Comparison of ENCODE assay signal across 1 cellular context in genomic region chr19:49155830-49156346, GRCh38.
TF ChIP-seq lines count a peak whose summit lies in the region.

No MANE protein-coding gene starts in this region.

TF ChIP-seq in K562, 482 proteins besides CTCF, POLR2A, EP300 and RAD21 (continued from another document and continues in another):
- TF ChIP-seq, protein P1, sequence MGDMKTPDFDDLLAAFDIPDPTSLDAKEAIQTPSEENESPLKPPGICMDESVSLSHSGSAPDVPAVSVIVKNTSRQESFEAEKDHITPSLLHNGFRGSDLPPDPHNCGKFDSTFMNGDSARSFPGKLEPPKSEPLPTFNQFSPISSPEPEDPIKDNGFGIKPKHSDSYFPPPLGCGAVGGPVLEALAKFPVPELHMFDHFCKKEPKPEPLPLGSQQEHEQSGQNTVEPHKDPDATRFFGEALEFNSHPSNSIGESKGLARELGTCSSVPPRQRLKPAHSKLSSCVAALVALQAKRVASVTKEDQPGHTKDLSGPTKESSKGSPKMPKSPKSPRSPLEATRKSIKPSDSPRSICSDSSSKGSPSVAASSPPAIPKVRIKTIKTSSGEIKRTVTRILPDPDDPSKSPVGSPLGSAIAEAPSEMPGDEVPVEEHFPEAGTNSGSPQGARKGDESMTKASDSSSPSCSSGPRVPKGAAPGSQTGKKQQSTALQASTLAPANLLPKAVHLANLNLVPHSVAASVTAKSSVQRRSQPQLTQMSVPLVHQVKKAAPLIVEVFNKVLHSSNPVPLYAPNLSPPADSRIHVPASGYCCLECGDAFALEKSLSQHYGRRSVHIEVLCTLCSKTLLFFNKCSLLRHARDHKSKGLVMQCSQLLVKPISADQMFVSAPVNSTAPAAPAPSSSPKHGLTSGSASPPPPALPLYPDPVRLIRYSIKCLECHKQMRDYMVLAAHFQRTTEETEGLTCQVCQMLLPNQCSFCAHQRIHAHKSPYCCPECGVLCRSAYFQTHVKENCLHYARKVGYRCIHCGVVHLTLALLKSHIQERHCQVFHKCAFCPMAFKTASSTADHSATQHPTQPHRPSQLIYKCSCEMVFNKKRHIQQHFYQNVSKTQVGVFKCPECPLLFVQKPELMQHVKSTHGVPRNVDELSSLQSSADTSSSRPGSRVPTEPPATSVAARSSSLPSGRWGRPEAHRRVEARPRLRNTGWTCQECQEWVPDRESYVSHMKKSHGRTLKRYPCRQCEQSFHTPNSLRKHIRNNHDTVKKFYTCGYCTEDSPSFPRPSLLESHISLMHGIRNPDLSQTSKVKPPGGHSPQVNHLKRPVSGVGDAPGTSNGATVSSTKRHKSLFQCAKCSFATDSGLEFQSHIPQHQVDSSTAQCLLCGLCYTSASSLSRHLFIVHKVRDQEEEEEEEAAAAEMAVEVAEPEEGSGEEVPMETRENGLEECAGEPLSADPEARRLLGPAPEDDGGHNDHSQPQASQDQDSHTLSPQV (IDR thresholded peaks at IDR 0.05) = 0 out of 2 replicates have a peak, but pooled peaks have one; percentile 49
- TF ChIP-seq DPF2 (IDR thresholded peaks at IDR 0.05) (peak; percentile 83), ZBTB2 (IDR thresholded peaks at IDR 0.05) (peak; percentile 74; the same call in 1 of the 2 replicates), MTA1 (IDR thresholded peaks at IDR 0.05; ENCODE audit: borderline replicate concordance) (peak; percentile 34; the same call in 1 of the 2 replicates), MAX (CRISPR knock-in tag; IDR thresholded peaks at IDR 0.05) (peak; percentile 63), GABPB1 (CRISPR knock-in tag; IDR thresholded peaks at IDR 0.05) (0 out of 2 replicates have a peak, but pooled peaks have one; percentile 23), ZNF263 (CRISPR knock-in tag; IDR thresholded peaks at IDR 0.05; ENCODE audit: borderline replicate concordance) (peak; percentile 81), NCOA6 (IDR thresholded peaks at IDR 0.05) (no peak), TFAP4 (CRISPR knock-in tag; IDR thresholded peaks at IDR 0.05; ENCODE audit: borderline replicate concordance) (peak; percentile 92; the same call in 1 of the 2 replicates), PBX2 (CRISPR knock-in tag; IDR thresholded peaks at IDR 0.05; ENCODE audit: low read depth) (no peak), PBX2 (tag; conservative IDR thresholded peaks at IDR 0.05; ENCODE audit: low read depth) (0 out of 2 replicates have a peak, but pooled peaks have one; percentile 5), BRD9 (IDR thresholded peaks at IDR 0.05; ENCODE audit: low read depth, partially characterized antibody) (peak; percentile 9), JUND (IDR thresholded peaks at IDR 0.05; ENCODE audit: borderline replicate concordance, low read depth, low read length) (0 out of 2 replicates have a peak, but pooled peaks have one; percentile 8), JUND (tag; IDR thresholded peaks at IDR 0.05; ENCODE audit: borderline replicate concordance, low read depth, low read length) (no peak; the same call in 2 of the 3 replicates), TOE1 (IDR thresholded peaks at IDR 0.05; ENCODE audit: borderline replicate concordance) (peak; percentile 69; the same call in 1 of the 2 replicates), TOE1 (CRISPR knock-in tag; IDR thresholded peaks at IDR 0.05; ENCODE audit: borderline replicate concordance, low read depth) (no peak), NCOR1 (IDR thresholded peaks at IDR 0.05) (peak; percentile 51), PRPF4 (IDR thresholded peaks at IDR 0.05; ENCODE audit: insufficient read depth, low read depth, low read length, poor library complexity, severe bottlenecking) (no peak), GATAD2A (IDR thresholded peaks at IDR 0.05) (peak; percentile 64), BCOR (IDR thresholded peaks at IDR 0.05) (0 out of 2 replicates have a peak, but pooled peaks have one; percentile 15)
- TF ChIP-seq, protein P2, sequence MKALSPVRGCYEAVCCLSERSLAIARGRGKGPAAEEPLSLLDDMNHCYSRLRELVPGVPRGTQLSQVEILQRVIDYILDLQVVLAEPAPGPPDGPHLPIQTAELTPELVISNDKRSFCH (CRISPR knock-in tag; IDR thresholded peaks at IDR 0.05) = no peak
- TF ChIP-seq, protein P2 (tag; IDR thresholded peaks at IDR 0.05) = no peak; the same call in 1 of the 2 replicates
- TF ChIP-seq, protein P3, sequence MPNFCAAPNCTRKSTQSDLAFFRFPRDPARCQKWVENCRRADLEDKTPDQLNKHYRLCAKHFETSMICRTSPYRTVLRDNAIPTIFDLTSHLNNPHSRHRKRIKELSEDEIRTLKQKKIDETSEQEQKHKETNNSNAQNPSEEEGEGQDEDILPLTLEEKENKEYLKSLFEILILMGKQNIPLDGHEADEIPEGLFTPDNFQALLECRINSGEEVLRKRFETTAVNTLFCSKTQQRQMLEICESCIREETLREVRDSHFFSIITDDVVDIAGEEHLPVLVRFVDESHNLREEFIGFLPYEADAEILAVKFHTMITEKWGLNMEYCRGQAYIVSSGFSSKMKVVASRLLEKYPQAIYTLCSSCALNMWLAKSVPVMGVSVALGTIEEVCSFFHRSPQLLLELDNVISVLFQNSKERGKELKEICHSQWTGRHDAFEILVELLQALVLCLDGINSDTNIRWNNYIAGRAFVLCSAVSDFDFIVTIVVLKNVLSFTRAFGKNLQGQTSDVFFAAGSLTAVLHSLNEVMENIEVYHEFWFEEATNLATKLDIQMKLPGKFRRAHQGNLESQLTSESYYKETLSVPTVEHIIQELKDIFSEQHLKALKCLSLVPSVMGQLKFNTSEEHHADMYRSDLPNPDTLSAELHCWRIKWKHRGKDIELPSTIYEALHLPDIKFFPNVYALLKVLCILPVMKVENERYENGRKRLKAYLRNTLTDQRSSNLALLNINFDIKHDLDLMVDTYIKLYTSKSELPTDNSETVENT (CRISPR knock-in tag; IDR thresholded peaks at IDR 0.05) = peak; percentile 36; the same call in 1 of the 2 replicates
- TF ChIP-seq, protein P4, sequence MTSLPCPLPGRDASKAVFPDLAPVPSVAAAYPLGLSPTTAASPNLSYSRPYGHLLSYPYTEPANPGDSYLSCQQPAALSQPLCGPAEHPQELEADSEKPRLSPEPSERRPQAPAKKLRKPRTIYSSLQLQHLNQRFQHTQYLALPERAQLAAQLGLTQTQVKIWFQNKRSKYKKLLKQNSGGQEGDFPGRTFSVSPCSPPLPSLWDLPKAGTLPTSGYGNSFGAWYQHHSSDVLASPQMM (CRISPR knock-in tag; IDR thresholded peaks at IDR 0.05) = no peak
- TF ChIP-seq, protein P5, sequence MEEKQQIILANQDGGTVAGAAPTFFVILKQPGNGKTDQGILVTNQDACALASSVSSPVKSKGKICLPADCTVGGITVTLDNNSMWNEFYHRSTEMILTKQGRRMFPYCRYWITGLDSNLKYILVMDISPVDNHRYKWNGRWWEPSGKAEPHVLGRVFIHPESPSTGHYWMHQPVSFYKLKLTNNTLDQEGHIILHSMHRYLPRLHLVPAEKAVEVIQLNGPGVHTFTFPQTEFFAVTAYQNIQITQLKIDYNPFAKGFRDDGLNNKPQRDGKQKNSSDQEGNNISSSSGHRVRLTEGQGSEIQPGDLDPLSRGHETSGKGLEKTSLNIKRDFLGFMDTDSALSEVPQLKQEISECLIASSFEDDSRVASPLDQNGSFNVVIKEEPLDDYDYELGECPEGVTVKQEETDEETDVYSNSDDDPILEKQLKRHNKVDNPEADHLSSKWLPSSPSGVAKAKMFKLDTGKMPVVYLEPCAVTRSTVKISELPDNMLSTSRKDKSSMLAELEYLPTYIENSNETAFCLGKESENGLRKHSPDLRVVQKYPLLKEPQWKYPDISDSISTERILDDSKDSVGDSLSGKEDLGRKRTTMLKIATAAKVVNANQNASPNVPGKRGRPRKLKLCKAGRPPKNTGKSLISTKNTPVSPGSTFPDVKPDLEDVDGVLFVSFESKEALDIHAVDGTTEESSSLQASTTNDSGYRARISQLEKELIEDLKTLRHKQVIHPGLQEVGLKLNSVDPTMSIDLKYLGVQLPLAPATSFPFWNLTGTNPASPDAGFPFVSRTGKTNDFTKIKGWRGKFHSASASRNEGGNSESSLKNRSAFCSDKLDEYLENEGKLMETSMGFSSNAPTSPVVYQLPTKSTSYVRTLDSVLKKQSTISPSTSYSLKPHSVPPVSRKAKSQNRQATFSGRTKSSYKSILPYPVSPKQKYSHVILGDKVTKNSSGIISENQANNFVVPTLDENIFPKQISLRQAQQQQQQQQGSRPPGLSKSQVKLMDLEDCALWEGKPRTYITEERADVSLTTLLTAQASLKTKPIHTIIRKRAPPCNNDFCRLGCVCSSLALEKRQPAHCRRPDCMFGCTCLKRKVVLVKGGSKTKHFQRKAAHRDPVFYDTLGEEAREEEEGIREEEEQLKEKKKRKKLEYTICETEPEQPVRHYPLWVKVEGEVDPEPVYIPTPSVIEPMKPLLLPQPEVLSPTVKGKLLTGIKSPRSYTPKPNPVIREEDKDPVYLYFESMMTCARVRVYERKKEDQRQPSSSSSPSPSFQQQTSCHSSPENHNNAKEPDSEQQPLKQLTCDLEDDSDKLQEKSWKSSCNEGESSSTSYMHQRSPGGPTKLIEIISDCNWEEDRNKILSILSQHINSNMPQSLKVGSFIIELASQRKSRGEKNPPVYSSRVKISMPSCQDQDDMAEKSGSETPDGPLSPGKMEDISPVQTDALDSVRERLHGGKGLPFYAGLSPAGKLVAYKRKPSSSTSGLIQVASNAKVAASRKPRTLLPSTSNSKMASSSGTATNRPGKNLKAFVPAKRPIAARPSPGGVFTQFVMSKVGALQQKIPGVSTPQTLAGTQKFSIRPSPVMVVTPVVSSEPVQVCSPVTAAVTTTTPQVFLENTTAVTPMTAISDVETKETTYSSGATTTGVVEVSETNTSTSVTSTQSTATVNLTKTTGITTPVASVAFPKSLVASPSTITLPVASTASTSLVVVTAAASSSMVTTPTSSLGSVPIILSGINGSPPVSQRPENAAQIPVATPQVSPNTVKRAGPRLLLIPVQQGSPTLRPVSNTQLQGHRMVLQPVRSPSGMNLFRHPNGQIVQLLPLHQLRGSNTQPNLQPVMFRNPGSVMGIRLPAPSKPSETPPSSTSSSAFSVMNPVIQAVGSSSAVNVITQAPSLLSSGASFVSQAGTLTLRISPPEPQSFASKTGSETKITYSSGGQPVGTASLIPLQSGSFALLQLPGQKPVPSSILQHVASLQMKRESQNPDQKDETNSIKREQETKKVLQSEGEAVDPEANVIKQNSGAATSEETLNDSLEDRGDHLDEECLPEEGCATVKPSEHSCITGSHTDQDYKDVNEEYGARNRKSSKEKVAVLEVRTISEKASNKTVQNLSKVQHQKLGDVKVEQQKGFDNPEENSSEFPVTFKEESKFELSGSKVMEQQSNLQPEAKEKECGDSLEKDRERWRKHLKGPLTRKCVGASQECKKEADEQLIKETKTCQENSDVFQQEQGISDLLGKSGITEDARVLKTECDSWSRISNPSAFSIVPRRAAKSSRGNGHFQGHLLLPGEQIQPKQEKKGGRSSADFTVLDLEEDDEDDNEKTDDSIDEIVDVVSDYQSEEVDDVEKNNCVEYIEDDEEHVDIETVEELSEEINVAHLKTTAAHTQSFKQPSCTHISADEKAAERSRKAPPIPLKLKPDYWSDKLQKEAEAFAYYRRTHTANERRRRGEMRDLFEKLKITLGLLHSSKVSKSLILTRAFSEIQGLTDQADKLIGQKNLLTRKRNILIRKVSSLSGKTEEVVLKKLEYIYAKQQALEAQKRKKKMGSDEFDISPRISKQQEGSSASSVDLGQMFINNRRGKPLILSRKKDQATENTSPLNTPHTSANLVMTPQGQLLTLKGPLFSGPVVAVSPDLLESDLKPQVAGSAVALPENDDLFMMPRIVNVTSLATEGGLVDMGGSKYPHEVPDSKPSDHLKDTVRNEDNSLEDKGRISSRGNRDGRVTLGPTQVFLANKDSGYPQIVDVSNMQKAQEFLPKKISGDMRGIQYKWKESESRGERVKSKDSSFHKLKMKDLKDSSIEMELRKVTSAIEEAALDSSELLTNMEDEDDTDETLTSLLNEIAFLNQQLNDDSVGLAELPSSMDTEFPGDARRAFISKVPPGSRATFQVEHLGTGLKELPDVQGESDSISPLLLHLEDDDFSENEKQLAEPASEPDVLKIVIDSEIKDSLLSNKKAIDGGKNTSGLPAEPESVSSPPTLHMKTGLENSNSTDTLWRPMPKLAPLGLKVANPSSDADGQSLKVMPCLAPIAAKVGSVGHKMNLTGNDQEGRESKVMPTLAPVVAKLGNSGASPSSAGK (IDR thresholded peaks at IDR 0.05) = no peak
